In the genomic region with DNA sequence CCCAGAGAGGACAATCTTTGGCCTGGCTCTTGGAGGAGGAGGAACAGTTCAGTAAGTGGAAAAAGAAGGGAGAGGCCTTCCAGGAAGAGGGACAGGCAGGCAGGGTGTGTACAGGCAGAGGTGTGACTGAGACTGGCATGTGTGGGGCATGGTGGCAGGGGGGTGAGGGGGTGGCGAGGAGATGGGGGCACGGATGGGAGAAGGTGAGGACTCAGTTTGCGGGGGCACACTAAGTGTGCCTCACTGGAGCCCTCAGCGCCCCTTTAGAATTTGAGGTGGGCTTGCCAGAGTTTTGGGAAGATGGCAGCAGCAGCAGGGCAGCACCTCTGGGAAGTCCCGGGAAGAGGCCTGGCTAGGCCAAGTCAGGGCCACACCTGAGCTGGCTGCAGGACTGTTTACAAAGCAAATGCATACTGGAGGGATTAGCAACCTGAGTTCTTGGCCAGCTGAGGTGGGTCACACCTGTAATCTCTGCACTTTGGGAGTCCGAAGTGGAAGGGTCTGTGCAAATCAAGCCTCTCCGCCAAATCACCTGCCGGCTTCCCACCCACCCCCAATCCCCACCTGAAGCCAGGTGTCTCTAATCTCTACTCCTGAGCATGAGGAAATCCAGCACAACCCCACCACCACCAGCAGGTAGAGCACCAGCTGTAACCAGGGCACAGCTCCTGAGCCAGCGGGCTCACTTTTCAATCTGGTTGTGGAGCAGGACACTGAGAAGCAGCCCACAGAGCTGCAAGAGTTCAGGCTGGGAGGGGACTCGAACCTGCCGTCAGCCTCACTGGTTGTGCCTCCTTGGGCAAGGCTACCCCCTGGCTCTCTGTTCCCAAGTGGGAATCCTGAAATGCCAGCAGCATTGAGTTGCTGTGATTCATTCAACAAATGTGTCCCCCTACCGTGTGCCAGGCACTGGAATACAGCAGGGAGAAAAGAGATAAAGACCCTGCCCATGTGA, we compare ENCODE assay signal across 20 cellular contexts. TPM values are rescaled to one million over a fixed set of nuclear protein-coding genes. Genes with fewer than 3 reads are reported as not detected.
DNase-seq lines count a peak whose midpoint lies in the region; ATAC-seq and TF ChIP-seq lines count a peak whose summit lies in the region.
"Had no signal": no experiment of that assay in that cellular context is flagged by ENCODE, and none has a peak within 500 bp of the region (broad histone marks: within the 10 kb centered on the region; RNA-seq: fewer than 3 reads in every experiment).

No MANE protein-coding gene starts in this region.

- H2BK15ac ChIP-seq in mesendoderm (replicated peaks; ENCODE audit: low read depth): no peak overlapping the region

- H3K56ac ChIP-seq in mesendoderm (ENCODE audit: low read length): no peak overlapping the region

- H3K4me2 ChIP-seq in mesendoderm (ENCODE audit: low read length) (no peak overlapping the region), mammary epithelial cell (ENCODE audit: insufficient read depth, low read depth, low read length) (no peak overlapping the region)

- H3K9me3 Mint-ChIP-seq in endodermal cell: no peaks in the 10 kb centered on the region
- H3K9me3 Mint-ChIP-seq: CD4-positive, alpha-beta memory T cell had no signal

- H2AK5ac ChIP-seq in mesendoderm (ENCODE audit: low read length): no peak overlapping the region

- no peaks in the 10 kb centered on the region for H3K36me3 ChIP-seq in endodermal cell (ENCODE audit: control insufficient read depth, insufficient read depth, low read length)
- no peaks in the 10 kb centered on the region for H3K36me3 ChIP-seq in mesendoderm (ENCODE audit: control insufficient read depth, insufficient read depth, low read length)
- H3K36me3 ChIP-seq in upper lobe of right lung: no peaks in the 10 kb centered on the region
- no peaks in the 10 kb centered on the region for H3K36me3 ChIP-seq in mammary epithelial cell (ENCODE audit: insufficient read depth, low read length)
- H3K36me3 ChIP-seq: BE2C, SJSA1 had no signal

- WGBS in endodermal cell (ENCODE audit: insufficient coverage in 1 of 2, insufficient read length in 1 of 2), 2 experiments: 81 to 84% methylated on average over 7 to 12 of the region's 12 CpGs
- WGBS in mesendoderm (ENCODE audit: extremely low coverage, insufficient coverage, low lambda C conversion rate): no CpG with 5 or more reads among the region's 12 CpGs
- WGBS in mammary epithelial cell (ENCODE audit: low coverage, missing lambda C conversion rate): 90% methylated on average over 4 of the region's 12 CpGs

- no peaks in the 10 kb centered on the region for H3K9me3 ChIP-seq in endodermal cell (ENCODE audit: control insufficient read depth, low read length)
- no peaks in the 10 kb centered on the region for H3K9me3 ChIP-seq in upper lobe of right lung
- no peaks in the 10 kb centered on the region for H3K9me3 ChIP-seq in mammary epithelial cell (replicated peaks; ENCODE audit: insufficient read depth, low read length)
- H3K9me3 ChIP-seq: BE2C, SJSA1 had no signal

- H3K4me3 ChIP-seq in endodermal cell (ENCODE audit: low read length): no peak overlapping the region
- no peak overlapping the region for H3K4me3 ChIP-seq in mesendoderm (ENCODE audit: low read length)
- no peak overlapping the region for H3K4me3 ChIP-seq in upper lobe of right lung
- no peak overlapping the region for H3K4me3 ChIP-seq in mammary epithelial cell (replicated peaks in 1 of 3; ENCODE audit: insufficient read depth in 1 of 3, low read depth in 2 of 3, low read length in 3 of 3)
- H3K4me3 ChIP-seq: SJSA1 had no signal

- H3K27ac Mint-ChIP-seq in endodermal cell: peak overlapping the region; percentile 81
- H3K27ac Mint-ChIP-seq: CD4-positive, alpha-beta memory T cell had no signal

- H3K27me3 ChIP-seq in endodermal cell (ENCODE audit: control insufficient read depth, insufficient read depth, low read length, poor library complexity, severe bottlenecking) (peaks cover 21% of the 10 kb centered on the region), mesendoderm (ENCODE audit: insufficient read depth, low read length, poor library complexity) (no peaks in the 10 kb centered on the region), upper lobe of right lung (no peaks in the 10 kb centered on the region), mammary epithelial cell (ENCODE audit: insufficient read depth, low read length) (no peaks in the 10 kb centered on the region)
- H3K27me3 ChIP-seq: BE2C had no signal

- no peak overlapping the region for H2AFZ ChIP-seq in mammary epithelial cell (ENCODE audit: low read depth, low read length)

- peak overlapping the region; percentile 23 for H3K4me3 Mint-ChIP-seq in endodermal cell
- H3K4me3 Mint-ChIP-seq: CD4-positive, alpha-beta memory T cell had no signal

- peak; percentile 44 for TF ChIP-seq CTCF in endodermal cell (conservative IDR thresholded peaks at IDR 0.05)
- TF ChIP-seq CTCF in upper lobe of right lung (IDR thresholded peaks at IDR 0.05): no peak
- TF ChIP-seq CTCF in mammary epithelial cell (conservative IDR thresholded peaks at IDR 0.05 in 1 of 2, IDR thresholded peaks at IDR 0.05 in 1 of 2; ENCODE audit: extremely low read depth in 1 of 2, insufficient read depth in 1 of 2, low read depth in 1 of 2, low read length in 2 of 2): no peak

- dilution Hi-C loops in mammary epithelial cell (cut with HindIII; ENCODE audit: low sequenced_read_pairs): no loop called here

- TF ChIP-seq EP300 in Ishikawa (IDR thresholded peaks at IDR 0.05; ENCODE audit: borderline replicate concordance): no peak

- no peak overlapping the region for H3K27ac ChIP-seq in endodermal cell (ENCODE audit: low read depth, low read length)
- H3K27ac ChIP-seq in mesendoderm (ENCODE audit: low read depth, low read length): no peak overlapping the region
- no peak overlapping the region for H3K27ac ChIP-seq in upper lobe of right lung
- H3K27ac ChIP-seq in mammary epithelial cell (ENCODE audit: insufficient read depth, low read depth, low read length): no peak overlapping the region
- H3K27ac ChIP-seq: SJSA1 had no signal

- no TSS peak for BruUV-seq in mammary epithelial cell (replicated peaks; lab: Mats Ljungman, UMichigan)

- no peaks in the 10 kb centered on the region for H4K20me1 ChIP-seq in mammary epithelial cell (ENCODE audit: insufficient read depth, low read length)

- no peak overlapping the region for H4K8ac ChIP-seq in mesendoderm (ENCODE audit: low read depth, low read length)

- H3K4me1 Mint-ChIP-seq in endodermal cell: peaks cover 28% of the 10 kb centered on the region
- H3K4me1 Mint-ChIP-seq: CD4-positive, alpha-beta memory T cell had no signal

- no peaks in the 10 kb centered on the region for H3K79me1 ChIP-seq in mesendoderm (ENCODE audit: low read length)

- H3K79me2 ChIP-seq in mesendoderm (ENCODE audit: control insufficient read depth, insufficient read depth, low read length): no peaks in the 10 kb centered on the region
- no peaks in the 10 kb centered on the region for H3K79me2 ChIP-seq in mammary epithelial cell (ENCODE audit: insufficient read depth, low read length)

- in situ Hi-C loops in mammary epithelial cell (cut with MboI; ENCODE audit: low sequenced_read_pairs in 2 of 2): no loop called here

- TF ChIP-seq RAD21 in Ishikawa (IDR thresholded peaks at IDR 0.05; ENCODE audit: low read depth): no peak

- H3K4ac ChIP-seq in mesendoderm (ENCODE audit: low read depth, low read length): no peak overlapping the region

- CTCF ChIA-PET in mammary epithelial cell (lab: Charles Lee; ENCODE audit: low non-redundant PET): no interaction called here

- H3K36me3 Mint-ChIP-seq in endodermal cell (ENCODE audit: low read depth): no peaks in the 10 kb centered on the region
- H3K36me3 Mint-ChIP-seq: CD4-positive, alpha-beta memory T cell had no signal

- DNase-seq in endodermal cell (peak; percentile 83), mesendoderm (peak; percentile 49), upper lobe of right lung (no peak), SIG-M5 treated with dmso at 0.1 percent for 504 hours (lab: John Stamatoyannopoulos, UW; ENCODE audit: unreplicated experiment) (no peak), mammary epithelial cell (no peak), NOMO-1 treated with dmso at 0.1 percent for 144 hours (lab: John Stamatoyannopoulos, UW; ENCODE audit: unreplicated experiment) (no peak)
- DNase-seq: BE2C; CD4-positive, alpha-beta memory T cell; DMS79 treated with DMSO at 0.1 percent for 48 hours; GDM1; GOT3; Karpas-422; MM.1S; NCI-H1105 treated with DMSO at 0.1 percent for 48 hours; NCI-H187 treated with DMSO at 0.1 percent for 48 hours; NCI-H510A had no signal

- peaks cover 5% of the 10 kb centered on the region for H3K4me1 ChIP-seq in endodermal cell (ENCODE audit: control insufficient read depth, insufficient read depth, low read length)
- H3K4me1 ChIP-seq in mesendoderm (ENCODE audit: control insufficient read depth, low read depth, low read length): peaks cover 7% of the 10 kb centered on the region
- no peaks in the 10 kb centered on the region for H3K4me1 ChIP-seq in upper lobe of right lung
- no peaks in the 10 kb centered on the region for H3K4me1 ChIP-seq in mammary epithelial cell (ENCODE audit: insufficient read depth, low read length)
- H3K4me1 ChIP-seq: SJSA1 had no signal

- no peak overlapping the region for H2BK120ac ChIP-seq in mesendoderm (ENCODE audit: low read depth, low read length)

- no peak overlapping the region for H3K23ac ChIP-seq in mesendoderm (ENCODE audit: low read length)

- H3K18ac ChIP-seq in mesendoderm (ENCODE audit: low read length): no peak overlapping the region

- intact Hi-C loops in upper lobe of right lung (cut with DNase I) (no loop called here), mammary epithelial cell (cut with micrococcal nuclease) (no loop called here)

- H3K27me3 Mint-ChIP-seq in endodermal cell (ENCODE audit: insufficient read depth): peaks cover 83% of the 10 kb centered on the region
- H3K27me3 Mint-ChIP-seq: CD4-positive, alpha-beta memory T cell had no signal

- ATAC-seq in upper lobe of right lung: peak; percentile 56

- no peak overlapping the region for H4K5ac ChIP-seq in mesendoderm (ENCODE audit: low read length)

- no peak overlapping the region for H2BK5ac ChIP-seq in mesendoderm (ENCODE audit: low read length)

- H3K9ac ChIP-seq in endodermal cell (ENCODE audit: extremely low read depth, low read length, poor library complexity, severe bottlenecking) (no peak overlapping the region), mesendoderm (ENCODE audit: low read length) (no peak overlapping the region), mammary epithelial cell (ENCODE audit: insufficient read depth, low read length) (no peak overlapping the region)

RNA-seq across cellular contexts. Expression of gene GABRP, which starts 10.2 kb away (rescaled TPM):
- total RNA-seq in endodermal cell: 1 to 10 TPM; 1.1 to 1.9 TPM
- polyA plus RNA-seq in endodermal cell (2013, experiment 1 of 2): 2.5 TPM
- 0.70 TPM for polyA plus RNA-seq in endodermal cell (2013, experiment 2 of 2)
- polyA plus RNA-seq in mesendoderm (2013, experiment 1 of 2): 1.4 TPM
- polyA plus RNA-seq in mesendoderm (2013, experiment 2 of 2): 1.2 TPM
- not detected for total RNA-seq in upper lobe of right lung
- total RNA-seq in mammary epithelial cell: 1 to 10 TPM in 1 of 2 donors, under 1 TPM in 1; 0.28 to 7.2 TPM
- 0.35 TPM for polyA plus RNA-seq in mammary epithelial cell
- polyA minus RNA-seq in mammary epithelial cell: not detected
- total RNA-seq: CD4-positive, alpha-beta memory T cell; RPMI7951; SJSA1 had no signal
- polyA plus RNA-seq: AG04450; CD4-positive, alpha-beta memory T cell had no signal

Comparison
In these comparisons a context has a peak if more than half of its experiments do, and no peak if none do; other contexts are left out.
1. DNase-seq: peak in endodermal cell (single experiment) and mesendoderm (single experiment); none in upper lobe of right lung (single experiment), SIG-M5 treated with dmso at 0.1 percent for 504 hours (single experiment), mammary epithelial cell (single experiment) and NOMO-1 treated with dmso at 0.1 percent for 144 hours (single experiment).